Comparison of ENCODE assay signal across 1 cellular context in genomic region chr1:66357478-66358197, GRCh38.
TF ChIP-seq lines count a peak whose summit lies in the region.

No MANE protein-coding gene starts in this region.

TF ChIP-seq in HCT116, 20 proteins besides CTCF, POLR2A, EP300 and RAD21 (continued from another document):
- TF ChIP-seq EGR1 (IDR thresholded peaks at IDR 0.05; ENCODE audit: low read depth) = no peak
- no peak for TF ChIP-seq YY1 (IDR thresholded peaks at IDR 0.05; ENCODE audit: extremely low read depth, insufficient replicate concordance, low read depth, low read length)
- no peak for TF ChIP-seq CBX3 (IDR thresholded peaks at IDR 0.05; ENCODE audit: low read depth)
- TF ChIP-seq ZNF274 (IDR thresholded peaks at IDR 0.05; ENCODE audit: low read depth, low read length) = no peak
- no peak for TF ChIP-seq EZH2phosphoT487 (IDR thresholded peaks at IDR 0.05; ENCODE audit: borderline replicate concordance)
